26 cellular contexts compared by ENCODE assay signal in the genomic region with DNA sequence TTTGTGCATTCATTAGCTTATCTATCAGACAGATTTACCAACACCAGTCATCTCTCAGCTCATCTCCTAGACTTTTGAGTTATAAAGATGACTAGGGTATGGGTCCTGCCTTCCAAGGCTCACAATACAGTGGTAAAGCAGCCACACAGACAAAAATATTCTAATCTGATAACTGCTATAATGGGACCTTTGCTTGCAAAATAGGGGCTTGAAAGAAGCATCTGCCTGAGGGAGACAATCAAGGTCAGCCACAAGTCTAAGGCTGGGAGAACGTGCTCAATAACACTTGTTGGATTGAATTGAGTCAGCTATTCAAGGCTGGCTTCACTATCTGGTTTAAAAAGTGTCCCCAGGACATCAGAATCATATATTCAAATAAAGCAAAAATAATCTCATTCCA. TPM values are rescaled to one million over a fixed set of nuclear protein-coding genes. Genes with fewer than 3 reads are reported as not detected.
"Had no signal": no experiment of that assay in that cellular context is flagged by ENCODE, and none has a peak within 500 bp of the region (broad histone marks: within the 10 kb centered on the region; RNA-seq: fewer than 3 reads in every experiment).

No MANE protein-coding gene starts in this region.

- H3K9ac ChIP-seq: neural progenitor cell, parathyroid adenoma had no signal

- H3K36me3 ChIP-seq: neural progenitor cell, neutrophil, ovary, pancreas, prostate gland, right atrium auricular region, right lobe of liver, sigmoid colon, spleen had no signal

- H3K9me3 ChIP-seq: neutrophil, ovary, pancreas, prostate gland, psoas muscle, right atrium auricular region, right lobe of liver, sigmoid colon had no signal

- H3K4me2 ChIP-seq: neural progenitor cell, smooth muscle cell had no signal

- H3K4me3 ChIP-seq: neural progenitor cell, ovary, pancreas, prostate gland, psoas muscle, right atrium auricular region, right lobe of liver, sigmoid colon, skin epidermis, smooth muscle cell, spleen had no signal

- H3K27ac ChIP-seq: neural progenitor cell, neutrophil, ovary, pancreas, parathyroid adenoma, prostate gland, psoas muscle, right atrium auricular region, right lobe of liver, sigmoid colon, skin epidermis, spleen had no signal

- H3K4me1 ChIP-seq: neural progenitor cell, parathyroid adenoma, prostate gland, psoas muscle, right atrium auricular region, right lobe of liver, sigmoid colon, spleen had no signal

- H3K79me2 ChIP-seq: parathyroid adenoma had no signal

- DNase-seq: naive thymus-derived CD8-positive, alpha-beta T cell; natural killer cell; nephron progenitor cell; nucleus accumbens; occipital lobe; ovary; pancreas; posterior cingulate gyrus; psoas muscle; retina; right cardiac atrium; right lobe of liver; sigmoid colon; small intestine; spleen; stimulated activated CD4-positive, alpha-beta T cell treated with anti-CD3 and anti-CD28 coated beads, Interleukin-12 subunit alpha, Interleukin-12 subunit beta, amount 100 ng/mL, for 4 hours; stimulated activated CD4-positive, alpha-beta T cell treated with anti-CD3 and anti-CD28 coated beads, Interleukin-15, amount 100 ng/mL, for 24 hours; stimulated activated CD4-positive, alpha-beta T cell treated with anti-CD3 and anti-CD28 coated beads, Interleukin-1b, Interleukin-23, amount 100 ng/mL, for 48 hours; stimulated activated CD4-positive, alpha-beta T cell treated with anti-CD3 and anti-CD28 coated beads, Interleukin-2, amount 100 ng/mL, for 24 hours had no signal

- H2AFZ ChIP-seq: neural progenitor cell, parathyroid adenoma had no signal

- H3K27me3 ChIP-seq: neural progenitor cell, neutrophil, ovary, pancreas, right atrium auricular region, right lobe of liver, sigmoid colon, spleen had no signal

RNA-seq across cellular contexts. Expression of gene PAPPA2, which starts 1.4 kb away (rescaled TPM):
- polyA plus RNA-seq: naive thymus-derived CD8-positive, alpha-beta T cell had no signal
